In genomic region chr1:179002064-179002463, GRCh38 we compare ENCODE assay signal across 1 cellular context.
TF ChIP-seq lines count a peak whose summit lies in the region.

No MANE protein-coding gene starts in this region.

TF ChIP-seq in HepG2, 621 proteins besides CTCF, POLR2A, EP300 and RAD21:
- TF ChIP-seq ARNT2 (CRISPR knock-in tag; IDR thresholded peaks at IDR 0.05; ENCODE audit: low read depth) (0 out of 2 replicates have a peak, but pooled peaks have one; percentile 1), ZNF121 (CRISPR knock-in tag; IDR thresholded peaks at IDR 0.05) (peak; percentile 54; the same call in 1 of the 2 replicates)
